In the genomic region with DNA sequence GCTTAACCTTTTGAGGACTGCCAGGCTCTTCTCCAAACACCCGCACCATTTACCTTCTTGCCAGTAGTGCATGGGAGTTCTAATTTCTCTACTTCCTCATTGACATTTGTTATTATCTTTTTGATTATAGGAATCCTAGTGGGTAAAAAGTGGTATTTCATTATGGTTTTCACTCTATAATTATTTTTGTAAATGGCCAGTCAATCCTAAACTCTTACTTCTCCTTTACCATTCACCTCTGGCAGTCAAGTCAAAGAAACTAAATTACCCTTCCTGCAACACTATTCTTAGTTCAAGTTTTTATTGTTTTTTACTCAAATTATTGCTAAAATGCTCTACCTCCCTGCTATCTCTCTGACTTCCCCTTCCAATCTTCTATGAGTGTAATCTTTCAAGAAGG, we compare ENCODE assay signal across 27 cellular contexts. TPM values are rescaled to one million over a fixed set of nuclear protein-coding genes. Genes with fewer than 3 reads are reported as not detected.
DNase-seq lines count a peak whose midpoint lies in the region; ATAC-seq, FAIRE-seq and TF ChIP-seq lines count a peak whose summit lies in the region.
"Had no signal": no experiment of that assay in that cellular context is flagged by ENCODE, and none has a peak within 500 bp of the region (broad histone marks: within the 10 kb centered on the region; RNA-seq: fewer than 3 reads in every experiment).

No MANE protein-coding gene starts in this region.

- no peaks in the 10 kb centered on the region for H3K9me3 Mint-ChIP-seq in activated T-cell treated with anti-CD3 and anti-CD28 coated beads, Interleukin-2, amount 50 U/mL, for 72 hours
- no peaks in the 10 kb centered on the region for H3K9me3 Mint-ChIP-seq in WTC11
- H3K9me3 Mint-ChIP-seq: brain; CD4-positive, CD25-positive, alpha-beta regulatory T cell; T-helper 2 cell treated with Interferon-gamma antibody and Interleukin-4, amounts not matched to agents 5 μg/mL and 100 μg/mL, for 36 hours had no signal

- H3F3A ChIP-seq in PC-3 (ENCODE audit: low read length, unreplicated experiment), result no peaks in the 10 kb centered on the region

- TF ChIP-seq EP300 in suprapubic skin (IDR thresholded peaks at IDR 0.05), result no peak

- no peak overlapping the region for H3K4me3 ChIP-seq in suprapubic skin
- no peak overlapping the region for H3K4me3 ChIP-seq in PC-3 (ENCODE audit: low read length)
- H3K4me3 ChIP-seq: esophagus squamous epithelium, MG63, right atrium auricular region, SK-N-MC, vagina had no signal

- CTCF ChIA-PET in WTC11 (lab: Charles Lee), result no interaction called here
- CTCF ChIA-PET in PC-3 (lab: Charles Lee), result no interaction called here

- no peaks in the 10 kb centered on the region for H4K20me1 ChIP-seq in PC-3 (ENCODE audit: low read length)

- H3K4me2 ChIP-seq in PC-3 (ENCODE audit: low read length), result no peak overlapping the region

- no peaks in the 10 kb centered on the region for H3K4me1 ChIP-seq in suprapubic skin
- no peaks in the 10 kb centered on the region for H3K4me1 ChIP-seq in PC-3 (ENCODE audit: insufficient read depth, low read length)
- H3K4me1 ChIP-seq: esophagus squamous epithelium, right atrium auricular region, vagina had no signal

- 89% methylated on average over 1 of the region's 1 CpG for WGBS in suprapubic skin

- POLR2A ChIA-PET in WTC11 (lab: Charles Lee) (no interaction called here), PC-3 (lab: Charles Lee; ENCODE audit: unreplicated experiment) (no interaction called here)

- FAIRE-seq in H54 (lab: Jason Lieb, UNC), result peak; percentile 20
- FAIRE-seq: G401.6 had no signal

- no peak overlapping the region for H3K4me3 Mint-ChIP-seq in activated T-cell treated with anti-CD3 and anti-CD28 coated beads, Interleukin-2, amount 50 U/mL, for 72 hours
- no peak overlapping the region for H3K4me3 Mint-ChIP-seq in WTC11
- H3K4me3 Mint-ChIP-seq: brain; CD4-positive, CD25-positive, alpha-beta regulatory T cell; T-helper 2 cell treated with Interferon-gamma antibody and Interleukin-4, amounts not matched to agents 5 μg/mL and 100 μg/mL, for 36 hours had no signal

- H3K36me3 Mint-ChIP-seq in activated T-cell treated with anti-CD3 and anti-CD28 coated beads, Interleukin-2, amount 50 U/mL, for 72 hours (ENCODE audit: insufficient read depth in 2 of 2), result peaks cover 0 to 2% of the 10 kb centered on the region in 2 donors
- peaks cover 41% of the 10 kb centered on the region for H3K36me3 Mint-ChIP-seq in WTC11

- peaks cover 4% of the 10 kb centered on the region for H3K4me1 Mint-ChIP-seq in activated T-cell treated with anti-CD3 and anti-CD28 coated beads, Interleukin-2, amount 50 U/mL, for 72 hours (ENCODE audit: low read depth)
- peaks cover 19% of the 10 kb centered on the region for H3K4me1 Mint-ChIP-seq in WTC11

- peaks cover 26% of the 10 kb centered on the region for H3K79me2 ChIP-seq in PC-3 (ENCODE audit: low read length)

- H3K27me3 ChIP-seq in suprapubic skin (no peaks in the 10 kb centered on the region), PC-3 (ENCODE audit: low read length) (no peaks in the 10 kb centered on the region)
- H3K27me3 ChIP-seq: esophagus squamous epithelium, MG63, right atrium auricular region, vagina had no signal

- H3K9me2 ChIP-seq in PC-3 (replicated peaks; ENCODE audit: low read length), result no peaks in the 10 kb centered on the region

- intact Hi-C loops in PC-3 (cut with micrococcal nuclease), result no loop called here

- H2AFZ ChIP-seq in PC-3 (ENCODE audit: low read length), result no peak overlapping the region

- no TSS peak for BruUV-seq in PC-3 (replicated peaks; lab: Mats Ljungman, UMichigan)

- DNase-seq in activated T-cell treated with anti-CD3 and anti-CD28 coated beads, Interleukin-2, amount 50 U/mL, for 72 hours, result no peak
- no peak for DNase-seq in activated T-cell treated with anti-CD3 and anti-CD28 coated beads, Interleukin-2, amount 50 U/mL, for 48 hours
- DNase-seq in H54 (ENCODE audit: insufficient read length, low spot score), result no peak
- no peak for DNase-seq in WTC11 (ENCODE audit: low spot score)
- no peak for DNase-seq in suprapubic skin (ENCODE audit: low spot score in 2 of 2)
- DNase-seq in 8988T, result no peak
- no peak for DNase-seq in PC-3
- DNase-seq in AG08395 (ENCODE audit: low spot score), result no peak
- DNase-seq: CD4-positive, CD25-positive, alpha-beta regulatory T cell; DMS 273 treated with DMSO at 0.1 percent for 48 hours; effector memory CD4-positive, alpha-beta T cell; esophagus squamous epithelium; IMR-90; kidney glomerular epithelial cell; mammary epithelial cell; MG63; NCI-H1930; NCI-H226; NCI-H82 had no signal

- H3K27ac ChIP-seq in suprapubic skin (no peak overlapping the region), PC-3 (ENCODE audit: low read length) (no peak overlapping the region)
- H3K27ac ChIP-seq: esophagus squamous epithelium, HL-60, right atrium auricular region, SK-N-MC, vagina had no signal

- peak overlapping the region; percentile 84 for H3K27ac Mint-ChIP-seq in activated T-cell treated with anti-CD3 and anti-CD28 coated beads, Interleukin-2, amount 50 U/mL, for 72 hours
- peak overlapping the region; percentile 34 for H3K27ac Mint-ChIP-seq in WTC11
- H3K27ac Mint-ChIP-seq: T-helper 2 cell treated with Interferon-gamma antibody and Interleukin-4, amounts not matched to agents 5 μg/mL and 100 μg/mL, for 36 hours had no signal

- H3K9ac ChIP-seq in PC-3 (ENCODE audit: low read length), result no peak overlapping the region

- TF ChIP-seq POLR2A in H54 (IDR thresholded peaks at IDR 0.05; ENCODE audit: low read depth, low read length) (no peak), suprapubic skin (IDR thresholded peaks at IDR 0.05) (no peak)

- TF ChIP-seq CTCF in WTC11 (IDR thresholded peaks at IDR 0.05) (no peak), suprapubic skin (IDR thresholded peaks at IDR 0.05) (no peak), PC-3 (conservative IDR thresholded peaks at IDR 0.05; ENCODE audit: low read depth, low read length) (no peak)

- H3K9me3 ChIP-seq in suprapubic skin, result no peaks in the 10 kb centered on the region
- no peaks in the 10 kb centered on the region for H3K9me3 ChIP-seq in PC-3 (ENCODE audit: low read length)
- H3K9me3 ChIP-seq: esophagus squamous epithelium, MG63, right atrium auricular region, vagina had no signal

- no peaks in the 10 kb centered on the region for H3K27me3 Mint-ChIP-seq in activated T-cell treated with anti-CD3 and anti-CD28 coated beads, Interleukin-2, amount 50 U/mL, for 72 hours (ENCODE audit: low read depth)
- H3K27me3 Mint-ChIP-seq in WTC11 (ENCODE audit: low read depth), result no peaks in the 10 kb centered on the region
- H3K27me3 Mint-ChIP-seq: brain; CD4-positive, CD25-positive, alpha-beta regulatory T cell had no signal

- H3K36me3 ChIP-seq in suprapubic skin (peaks cover 23% of the 10 kb centered on the region), PC-3 (ENCODE audit: low read depth, low read length) (no peaks in the 10 kb centered on the region; the same call in none of the 2 replicates)

- ATAC-seq in activated T-cell treated with anti-CD3 and anti-CD28 coated beads, Interleukin-2, amount 50 U/mL, for 72 hours (replicated peaks in 1 of 2), result no peak
- ATAC-seq in WTC11 (no peak), PC-3 (no peak)
- ATAC-seq: activated CD4-positive, CD25-positive, alpha-beta regulatory T cell treated with anti-CD3 and anti-CD28 coated beads, Interleukin-2, amount 50 U/mL, for 24 hours had no signal

TF ChIP-seq in WTC11, 78 proteins besides CTCF, POLR2A, EP300 and RAD21:
- TF ChIP-seq OVOL2 (CRISPR knock-in tag; IDR thresholded peaks at IDR 0.05; ENCODE audit: borderline replicate concordance) (no peak), ATF1 (CRISPR knock-in tag; IDR thresholded peaks at IDR 0.05) (no peak)
- TF ChIP-seq, protein P1, sequence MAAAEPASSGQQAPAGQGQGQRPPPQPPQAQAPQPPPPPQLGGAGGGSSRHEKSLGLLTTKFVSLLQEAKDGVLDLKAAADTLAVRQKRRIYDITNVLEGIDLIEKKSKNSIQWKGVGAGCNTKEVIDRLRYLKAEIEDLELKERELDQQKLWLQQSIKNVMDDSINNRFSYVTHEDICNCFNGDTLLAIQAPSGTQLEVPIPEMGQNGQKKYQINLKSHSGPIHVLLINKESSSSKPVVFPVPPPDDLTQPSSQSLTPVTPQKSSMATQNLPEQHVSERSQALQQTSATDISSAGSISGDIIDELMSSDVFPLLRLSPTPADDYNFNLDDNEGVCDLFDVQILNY (CRISPR knock-in tag; IDR thresholded peaks at IDR 0.05), result no peak
TF ChIP-seq in WTC11: peak in this region for 0.

RNA-seq across cellular contexts. Expression of a gene that starts 29.8 kb away (rescaled TPM):
- 10 to 100 TPM; 36.4 to 37.9 TPM for total RNA-seq in activated T-cell treated with anti-CD3 and anti-CD28 coated beads, Interleukin-2, amount 50 U/mL, for 72 hours
- total RNA-seq in WTC11 (2021) (44.8 to 46.8 TPM (median 45.3 TPM) in 3 replicates), suprapubic skin (10 to 100 TPM; 25.6 to 70.6 (median 44.9) TPM), PC-3 (2014; rRNA removed) (18.5 and 29.4 TPM in 2 replicates)
